In genomic region chr15:62770752-62771151, GRCh38 we compare ENCODE assay signal across 14 cellular contexts.
DNase-seq lines count a peak whose midpoint lies in the region; ATAC-seq and TF ChIP-seq lines count a peak whose summit lies in the region.
"Had no signal": no experiment of that assay in that cellular context is flagged by ENCODE, and none has a peak within 500 bp of the region (broad histone marks: within the 10 kb centered on the region; RNA-seq: fewer than 3 reads in every experiment).

No MANE protein-coding gene starts in this region.

- no peaks in the 10 kb centered on the region for H3K79me2 ChIP-seq in mammary epithelial cell (ENCODE audit: insufficient read depth, low read length)

- intact Hi-C loops in mammary epithelial cell (cut with micrococcal nuclease) (no loop called here), left colon (cut with DNase I, micrococcal nuclease) (loop anchor here in 1 of 2 donors (10.0 kb wide), 1 partner anchor 74 kb away; no protein-coding TSS in a partner anchor)

- H3K4me3 ChIP-seq in mammary epithelial cell (replicated peaks in 1 of 3; ENCODE audit: insufficient read depth in 1 of 3, low read depth in 2 of 3, low read length in 3 of 3) = no peak overlapping the region
- H3K4me3 ChIP-seq: Peyer's patch, transverse colon had no signal

- H3K4me2 ChIP-seq in mammary epithelial cell (ENCODE audit: insufficient read depth, low read depth, low read length) = peak overlapping the region; percentile 41

- H2AFZ ChIP-seq in mammary epithelial cell (ENCODE audit: low read depth, low read length) = no peak overlapping the region

- ATAC-seq in GM21723 (IDR thresholded peaks at IDR 0.05; ENCODE audit: unreplicated experiment) = no peak
- ATAC-seq in left colon = no peak
- no peak for ATAC-seq in HG02610 (IDR thresholded peaks at IDR 0.05; ENCODE audit: unreplicated experiment)
- ATAC-seq: WTC11 had no signal

- CTCF ChIA-PET in mammary epithelial cell (lab: Charles Lee; ENCODE audit: low non-redundant PET) = no interaction called here

- H3K9me3 ChIP-seq in mammary epithelial cell (replicated peaks; ENCODE audit: insufficient read depth, low read length) = no peaks in the 10 kb centered on the region
- H3K9me3 ChIP-seq: Caco-2, Peyer's patch, transverse colon had no signal

- DNase-seq in Caki2 (ENCODE audit: low read depth) = peak; percentile 38
- DNase-seq in LoVo (ENCODE audit: low spot score) = peak; percentile 18
- DNase-seq in mammary epithelial cell = peak; percentile 87
- peak; percentile 94 for DNase-seq in myocyte (ENCODE audit: low read depth)
- no peak for DNase-seq in left colon
- no peak for DNase-seq in activated CD4-positive, alpha-beta T cell treated with anti-CD3 and anti-CD28 coated beads for 48 hours
- DNase-seq: Caco-2, Karpas-422, NCI-H2171 treated with DMSO at 0.1 percent for 48 hours, Peyer's patch, transverse colon had no signal

- no peaks in the 10 kb centered on the region for H3K27me3 ChIP-seq in mammary epithelial cell (ENCODE audit: insufficient read depth, low read length)
- H3K27me3 ChIP-seq: Peyer's patch, transverse colon had no signal

- peak overlapping the region; percentile 62 for H3K27ac ChIP-seq in mammary epithelial cell (ENCODE audit: insufficient read depth, low read depth, low read length)
- H3K27ac ChIP-seq: Peyer's patch, transverse colon had no signal

- in situ Hi-C loops in Caki2 (cut with HindIII; ENCODE audit: low pct_unique_long_range_greater_than_20kb, low sequenced_read_pairs) (no loop called here), mammary epithelial cell (cut with MboI; ENCODE audit: low sequenced_read_pairs in 2 of 2) (no loop called here)

- H3K4me1 ChIP-seq in mammary epithelial cell (ENCODE audit: insufficient read depth, low read length) = peaks cover 31% of the 10 kb centered on the region
- H3K4me1 ChIP-seq: Caco-2, Peyer's patch, transverse colon had no signal

- H3K9ac ChIP-seq in mammary epithelial cell (ENCODE audit: insufficient read depth, low read length) = peak overlapping the region; percentile 35

- TF ChIP-seq CTCF in mammary epithelial cell (conservative IDR thresholded peaks at IDR 0.05 in 1 of 2, IDR thresholded peaks at IDR 0.05 in 1 of 2; ENCODE audit: extremely low read depth in 1 of 2, insufficient read depth in 1 of 2, low read depth in 1 of 2, low read length in 2 of 2) = no peak

- dilution Hi-C loops in mammary epithelial cell (cut with HindIII; ENCODE audit: low sequenced_read_pairs) = loop anchor here (5.0 kb wide), 1 partner anchor 77 kb away; no protein-coding TSS in a partner anchor

- no peaks in the 10 kb centered on the region for H3K36me3 ChIP-seq in mammary epithelial cell (ENCODE audit: insufficient read depth, low read length)

- H4K20me1 ChIP-seq in mammary epithelial cell (ENCODE audit: insufficient read depth, low read length) = no peaks in the 10 kb centered on the region

- 89% methylated on average over 3 of the region's 7 CpGs for WGBS in mammary epithelial cell (ENCODE audit: low coverage, missing lambda C conversion rate)

- no TSS peak for BruUV-seq in mammary epithelial cell (replicated peaks; lab: Mats Ljungman, UMichigan)

Comparison
In these comparisons a context has a peak if more than half of its experiments do, and no peak if none do; other contexts are left out.
1. DNase-seq: peak in Caki2 (single experiment), LoVo (single experiment), mammary epithelial cell (single experiment) and myocyte (single experiment); none in left colon (0 of 2) and activated CD4-positive, alpha-beta T cell treated with anti-CD3 and anti-CD28 coated beads for 48 hours (single experiment).